In the genomic region with DNA sequence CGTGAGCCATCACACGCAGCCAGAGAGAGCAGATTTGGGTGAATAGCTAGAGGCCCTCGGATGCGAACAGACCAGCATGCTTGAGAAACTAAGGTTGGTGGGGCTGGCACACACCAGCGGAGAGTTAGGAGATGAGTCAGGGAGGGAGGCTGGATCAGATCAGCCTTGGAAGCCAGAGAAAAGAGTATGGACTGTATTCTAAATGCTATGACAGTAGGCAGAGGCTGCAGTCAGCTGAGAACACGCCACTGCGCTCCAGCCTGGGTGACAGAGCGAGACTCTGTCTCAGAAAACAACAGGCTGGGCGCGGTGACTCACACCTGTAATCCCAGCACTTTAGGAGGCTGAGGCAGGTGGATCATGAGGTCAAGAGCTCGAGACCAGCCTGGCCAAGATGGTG, we compare ENCODE assay signal across 13 cellular contexts. TPM values are rescaled to one million over a fixed set of nuclear protein-coding genes. Genes with fewer than 3 reads are reported as not detected.
DNase-seq lines count a peak whose midpoint lies in the region; ATAC-seq and TF ChIP-seq lines count a peak whose summit lies in the region.
"Had no signal": no experiment of that assay in that cellular context is flagged by ENCODE, and none has a peak within 500 bp of the region (broad histone marks: within the 10 kb centered on the region; RNA-seq: fewer than 3 reads in every experiment).

No MANE protein-coding gene starts in this region.

- peaks cover 30% of the 10 kb centered on the region for H3K4me1 ChIP-seq in PC-3 (ENCODE audit: insufficient read depth, low read length)

- intact Hi-C loops in CD14-positive monocyte (cut with micrococcal nuclease) (loop anchor here (5.0 kb wide), 1 partner anchor 63 kb away; a partner anchor contains a TSS), PC-3 (cut with micrococcal nuclease) (no loop called here)

- H3K36me3 Mint-ChIP-seq in CD14-positive monocyte, result no peaks in the 10 kb centered on the region
- peaks cover 18% of the 10 kb centered on the region for H3K36me3 Mint-ChIP-seq in effector memory CD8-positive, alpha-beta T cell (ENCODE audit: insufficient read depth)

- no peaks in the 10 kb centered on the region for H3F3A ChIP-seq in PC-3 (ENCODE audit: low read length, unreplicated experiment)

- peaks cover 0 to 7% (median 0%) of the 10 kb centered on the region in 7 donors for H3K9me3 Mint-ChIP-seq in CD14-positive monocyte
- H3K9me3 Mint-ChIP-seq in effector memory CD8-positive, alpha-beta T cell, result no peaks in the 10 kb centered on the region
- H3K9me3 Mint-ChIP-seq: activated T-helper 1 cell treated with anti-CD3 and anti-CD28 coated beads, Interleukin-12 subunit alpha, Interleukin-12 subunit beta, Interleukin-2, Interleukin-4 antibody, amounts not matched to agents 30 ng/mL and 10 ng/mL and 1 ng/mL, durations not matched to agents 14 hours and 24 hours and 36 hours had no signal

- H3K79me2 ChIP-seq in PC-3 (ENCODE audit: low read length), result peaks cover 12% of the 10 kb centered on the region

- CTCF ChIA-PET in PC-3 (lab: Charles Lee), result no interaction called here

- no peaks in the 10 kb centered on the region for H3K9me3 ChIP-seq in PC-3 (ENCODE audit: low read length)

- no peaks in the 10 kb centered on the region for H4K20me1 ChIP-seq in PC-3 (ENCODE audit: low read length)

- no peaks in the 10 kb centered on the region for H3K36me3 ChIP-seq in PC-3 (ENCODE audit: low read depth, low read length)

- H3K27me3 Mint-ChIP-seq in CD14-positive monocyte (ENCODE audit: low read depth in 3 of 3), result peaks cover 0 to 5% (median 1%) of the 10 kb centered on the region in 3 donors
- no peaks in the 10 kb centered on the region for H3K27me3 Mint-ChIP-seq in effector memory CD8-positive, alpha-beta T cell
- H3K27me3 Mint-ChIP-seq: T-helper 17 cell had no signal

- no peak overlapping the region for H3K4me3 ChIP-seq in PC-3 (ENCODE audit: low read length)
- no peak overlapping the region for H3K4me3 ChIP-seq in epithelial cell of proximal tubule (ENCODE audit: low read depth, low read length)
- H3K4me3 ChIP-seq in retinal pigment epithelial cell (ENCODE audit: low read length), result no peak overlapping the region
- H3K4me3 ChIP-seq: lung had no signal

- H3K27ac Mint-ChIP-seq in CD14-positive monocyte, result peak overlapping the region; percentile 48 to 93 (median 83)
- H3K27ac Mint-ChIP-seq in effector memory CD8-positive, alpha-beta T cell, result no peak overlapping the region
- H3K27ac Mint-ChIP-seq: T-helper 17 cell had no signal

- no TSS peak for BruUV-seq in PC-3 (replicated peaks; lab: Mats Ljungman, UMichigan)

- no peak overlapping the region for H2AFZ ChIP-seq in PC-3 (ENCODE audit: low read length)

- 0 out of 2 replicates have a peak, but pooled peaks have one; percentile 16 for ATAC-seq in PC-3
- no peak for ATAC-seq in GM18519 (IDR thresholded peaks at IDR 0.05; ENCODE audit: low FRiP score, unreplicated experiment)
- no peak for ATAC-seq in effector memory CD8-positive, alpha-beta T cell (replicated peaks)
- ATAC-seq: T-helper 17 cell had no signal

- H3K27me3 ChIP-seq in PC-3 (ENCODE audit: low read length), result no peaks in the 10 kb centered on the region

- H3K4me1 Mint-ChIP-seq in CD14-positive monocyte, result peaks cover 48% of the 10 kb centered on the region
- peaks cover 2 to 5% of the 10 kb centered on the region in 2 donors for H3K4me1 Mint-ChIP-seq in effector memory CD8-positive, alpha-beta T cell (ENCODE audit: low read depth in 2 of 2)

- peak overlapping the region; percentile 36; the same call in 1 of the 2 replicates for H3K4me2 ChIP-seq in PC-3 (ENCODE audit: low read length)
- H3K4me2 ChIP-seq: KMS-11 had no signal

- DNase-seq in CD14-positive monocyte (ENCODE audit: low spot score) (peak; percentile 52), PC-3 (peak; percentile 30), epithelial cell of proximal tubule (ENCODE audit: low read depth) (peak; percentile 85), retinal pigment epithelial cell (ENCODE audit: low read depth) (peak; percentile 65), cerebellum (ENCODE audit: low spot score) (no peak), DMS53 treated with DMSO at 0.1 percent for 48 hours (lab: John Stamatoyannopoulos, UW; ENCODE audit: unreplicated experiment) (no peak)
- no peak for DNase-seq in effector memory CD8-positive, alpha-beta T cell
- DNase-seq: DND-41, T-helper 17 cell had no signal

- H3K9me2 ChIP-seq in PC-3 (replicated peaks; ENCODE audit: low read length), result no peaks in the 10 kb centered on the region

- H3K9ac ChIP-seq in PC-3 (ENCODE audit: low read length), result no peak overlapping the region
- H3K9ac ChIP-seq: KMS-11 had no signal

- H3K27ac ChIP-seq in PC-3 (ENCODE audit: low read length), result peak overlapping the region; percentile 75
- H3K27ac ChIP-seq: KMS-11 had no signal

- TF ChIP-seq CTCF in CD14-positive monocyte (IDR thresholded peaks at IDR 0.05) (no peak), PC-3 (conservative IDR thresholded peaks at IDR 0.05; ENCODE audit: low read depth, low read length) (no peak), epithelial cell of proximal tubule (conservative IDR thresholded peaks at IDR 0.05; ENCODE audit: low read depth, low read length) (no peak), retinal pigment epithelial cell (conservative IDR thresholded peaks at IDR 0.05; ENCODE audit: low read depth, low read length) (no peak)

- no peak overlapping the region for H3K4me3 Mint-ChIP-seq in CD14-positive monocyte
- H3K4me3 Mint-ChIP-seq in effector memory CD8-positive, alpha-beta T cell, result no peak overlapping the region
- H3K4me3 Mint-ChIP-seq: activated T-helper 1 cell treated with anti-CD3 and anti-CD28 coated beads, Interleukin-12 subunit alpha, Interleukin-12 subunit beta, Interleukin-2, Interleukin-4 antibody, amounts not matched to agents 30 ng/mL and 10 ng/mL and 1 ng/mL, durations not matched to agents 14 hours and 24 hours and 36 hours; T-helper 17 cell had no signal

- POLR2A ChIA-PET in PC-3 (lab: Charles Lee; ENCODE audit: unreplicated experiment), result no interaction called here

RNA-seq across cellular contexts. Expression of a gene that starts 4.0 kb away (rescaled TPM):
- 1 to 10 TPM; 4.0 to 5.8 TPM for polyA plus RNA-seq in CD14-positive monocyte
- total RNA-seq in PC-3 (2014; rRNA removed), result 31.3 and 44.6 TPM in 2 replicates
- total RNA-seq in epithelial cell of proximal tubule, result 33.9 and 42.8 TPM in 2 replicates
- total RNA-seq in cerebellum, result 27.0 TPM

RNA-seq across cellular contexts. Expression of a gene that starts 55.9 kb away (rescaled TPM):
- polyA plus RNA-seq in CD14-positive monocyte, result under 1 TPM; 0.08 to 0.61 TPM
- total RNA-seq in PC-3 (2014; rRNA removed) (0.44 and 2.6 TPM in 2 replicates), epithelial cell of proximal tubule (0.07 and 0.75 TPM in 2 replicates), cerebellum (2.4 TPM)

Comparison
In these comparisons a context has a peak if more than half of its experiments do, and no peak if none do; other contexts are left out.
1. DNase-seq: peak in CD14-positive monocyte (single experiment), PC-3 (single experiment), epithelial cell of proximal tubule (single experiment) and retinal pigment epithelial cell (single experiment); none in cerebellum (single experiment), effector memory CD8-positive, alpha-beta T cell (0 of 3) and DMS53 treated with DMSO at 0.1 percent for 48 hours (single experiment).
2. H3K27ac Mint-ChIP-seq: peak in CD14-positive monocyte (7 of 7); none in effector memory CD8-positive, alpha-beta T cell (0 of 2).